Comparison of ENCODE assay signal across 8 cellular contexts in genomic region chr18:10560457-10561045, GRCh38. TPM values are rescaled to one million over a fixed set of nuclear protein-coding genes. Genes with fewer than 3 reads are reported as not detected.
A peak's percentile ranks its signal among the peaks of the same experiment; 100 is the strongest.
DNase-seq lines count a peak whose midpoint lies in the region; ATAC-seq and TF ChIP-seq lines count a peak whose summit lies in the region.

No MANE protein-coding gene starts in this region.

- H4K20me1 ChIP-seq in KMS-11 (ENCODE audit: insufficient read depth): no peaks in the 10 kb centered on the region

- no peaks in the 10 kb centered on the region for H3K9me3 Mint-ChIP-seq in activated naive CD8-positive, alpha-beta T cell treated with anti-CD3 and anti-CD28 coated beads for 36 hours

- no peak overlapping the region for H3K4ac ChIP-seq in trophoblast cell (ENCODE audit: low read depth, low read length)

- H3K27ac ChIP-seq in KMS-11 (no peak overlapping the region), RWPE2 (ENCODE audit: poor library complexity, severe bottlenecking) (no peak overlapping the region), heart left ventricle (peak overlapping the region in 3 of 12 donors; percentile 6 to 57 (median 19)), trophoblast cell (ENCODE audit: low read depth, low read length) (no peak overlapping the region), uterus (no peak overlapping the region)

- H2AK5ac ChIP-seq in trophoblast cell (ENCODE audit: low read length): no peak overlapping the region

- H3K27ac Mint-ChIP-seq in activated naive CD8-positive, alpha-beta T cell treated with anti-CD3 and anti-CD28 coated beads for 36 hours: no peak overlapping the region

- no peak overlapping the region for H3K18ac ChIP-seq in trophoblast cell (ENCODE audit: low read length)

- 24 to 34% (median 32%) methylated on average over 17 of the region's 17 CpGs for WGBS in heart left ventricle, 4 donors
- WGBS in trophoblast cell (ENCODE audit: extremely low coverage, insufficient coverage, insufficient read length): no CpG with 5 or more reads among the region's 17 CpGs

- TF ChIP-seq POLR2A in heart left ventricle (IDR thresholded peaks at IDR 0.05): no peak
- no peak for TF ChIP-seq POLR2A in uterus (IDR thresholded peaks at IDR 0.05)

- H3K9ac ChIP-seq in KMS-11 (no peak overlapping the region), trophoblast cell (ENCODE audit: low read length) (no peak overlapping the region)

- no peaks in the 10 kb centered on the region for H3K27me3 Mint-ChIP-seq in activated naive CD8-positive, alpha-beta T cell treated with anti-CD3 and anti-CD28 coated beads for 36 hours

- no peak overlapping the region for H4K8ac ChIP-seq in trophoblast cell (ENCODE audit: low read depth, low read length)

- no peak overlapping the region for H2BK120ac ChIP-seq in trophoblast cell (ENCODE audit: insufficient read depth, low read length, poor library complexity)

- H3K4me2 ChIP-seq in KMS-11: no peak overlapping the region
- H3K4me2 ChIP-seq in trophoblast cell (ENCODE audit: low read length): no peak overlapping the region

- no peaks in the 10 kb centered on the region for H3K27me3 ChIP-seq in BJ (ENCODE audit: control insufficient read depth, insufficient read depth, low read length)
- no peaks in the 10 kb centered on the region for H3K27me3 ChIP-seq in KMS-11 (ENCODE audit: insufficient read depth, low read depth)
- H3K27me3 ChIP-seq in RWPE2 (ENCODE audit: insufficient read depth, poor library complexity, severe bottlenecking): no peaks in the 10 kb centered on the region
- no peaks in the 10 kb centered on the region for H3K27me3 ChIP-seq in heart left ventricle
- no peaks in the 10 kb centered on the region for H3K27me3 ChIP-seq in trophoblast cell (ENCODE audit: insufficient read depth, low read length)
- H3K27me3 ChIP-seq in uterus: no peaks in the 10 kb centered on the region

- intact Hi-C loops in heart left ventricle (cut with DNase I): loop anchor here (2.0 to 10.0 kb wide), 11 partner anchors 102 to 994 kb away; no protein-coding TSS in a partner anchor
- intact Hi-C loops in uterus (cut with DNase I; ENCODE audit: low total_unique reads): no loop called here

- H3K79me1 ChIP-seq in trophoblast cell (ENCODE audit: low read length): no peaks in the 10 kb centered on the region

- H3K4me1 Mint-ChIP-seq in activated naive CD8-positive, alpha-beta T cell treated with anti-CD3 and anti-CD28 coated beads for 36 hours: peaks cover 8% of the 10 kb centered on the region

- no peak overlapping the region for H3K4me3 Mint-ChIP-seq in activated naive CD8-positive, alpha-beta T cell treated with anti-CD3 and anti-CD28 coated beads for 36 hours

- H3K79me2 ChIP-seq in KMS-11 (ENCODE audit: insufficient read depth, low read depth) (no peaks in the 10 kb centered on the region), trophoblast cell (ENCODE audit: control insufficient read depth, insufficient read depth, low read length, poor library complexity) (no peaks in the 10 kb centered on the region)

- DNase-seq in BJ (ENCODE audit: low read depth) (no peak), GM19240 (ENCODE audit: insufficient read length, low spot score) (peak; percentile 45), RWPE2 (ENCODE audit: low spot score) (no peak), heart left ventricle (peak in 4 of 5 donors; percentile 57 to 71 (median 70)), trophoblast cell (peak; percentile 64 to 86), uterus (peak; percentile 63 to 66)
- DNase-seq in activated naive CD8-positive, alpha-beta T cell treated with anti-CD3 and anti-CD28 coated beads for 36 hours: peak; percentile 43

- no peak overlapping the region for H4K12ac ChIP-seq in trophoblast cell (ENCODE audit: low read depth, low read length)

- POLR2A ChIA-PET in BJ (lab: Charles Lee): interaction anchor here (0.7 kb wide), 1 partner anchor 502 kb away, joined by 3 read pairs; no protein-coding TSS in a partner anchor

- no peak overlapping the region for H3K14ac ChIP-seq in trophoblast cell (ENCODE audit: low read length)

- no peak overlapping the region for H2BK12ac ChIP-seq in trophoblast cell (ENCODE audit: low read length)

- no peak overlapping the region for H2AFZ ChIP-seq in KMS-11 (ENCODE audit: low read depth)
- H2AFZ ChIP-seq in trophoblast cell (ENCODE audit: insufficient read depth, low read length, poor library complexity): no peak overlapping the region

- peaks cover 2% of the 10 kb centered on the region for H3K36me3 ChIP-seq in BJ (ENCODE audit: control insufficient read depth, insufficient read depth, low read length)
- no peaks in the 10 kb centered on the region; the same call in 1 of the 2 replicates for H3K36me3 ChIP-seq in KMS-11 (ENCODE audit: insufficient read depth)
- peaks cover 6% of the 10 kb centered on the region for H3K36me3 ChIP-seq in RWPE2 (ENCODE audit: low read depth)
- H3K36me3 ChIP-seq in heart left ventricle: peaks cover 0 to 25% (median 22%) of the 10 kb centered on the region in 9 donors
- peaks cover 3 to 12% of the 10 kb centered on the region in 2 experiments for H3K36me3 ChIP-seq in trophoblast cell (ENCODE audit: control insufficient read depth in 1 of 2, insufficient read depth in 2 of 2, low read length in 2 of 2)
- no peaks in the 10 kb centered on the region for H3K36me3 ChIP-seq in uterus

- TF ChIP-seq CTCF in BJ (IDR thresholded peaks at IDR 0.05; ENCODE audit: insufficient read depth, low read depth, low read length): peak; percentile 81
- peak; percentile 81 for TF ChIP-seq CTCF in KMS-11 (conservative IDR thresholded peaks at IDR 0.05; ENCODE audit: low read depth, low read length)
- peak; percentile 81 for TF ChIP-seq CTCF in RWPE2 (IDR thresholded peaks at IDR 0.05; ENCODE audit: poor library complexity, severe bottlenecking)
- peak; percentile 68 to 82 (median 76) for TF ChIP-seq CTCF in heart left ventricle (IDR thresholded peaks at IDR 0.05)
- peak; percentile 49 to 71 (median 56) for TF ChIP-seq CTCF in uterus (IDR thresholded peaks at IDR 0.05)

- H4K91ac ChIP-seq in trophoblast cell (ENCODE audit: low read depth, low read length): no peak overlapping the region

- H3K4me3 ChIP-seq in BJ (ENCODE audit: low read depth, low read length) (no peak overlapping the region), KMS-11 (IDR thresholded peaks at IDR 0.05; ENCODE audit: insufficient read depth, low read depth, low read length) (no peak overlapping the region), RWPE2 (ENCODE audit: severe bottlenecking) (no peak overlapping the region), heart left ventricle (peak overlapping the region in 8 of 12 donors; percentile 27 to 51 (median 33)), trophoblast cell (ENCODE audit: low read depth, low read length) (no peak overlapping the region), uterus (peak overlapping the region in 1 of 2 donors; percentile 10)

- CTCF ChIA-PET in BJ (lab: Yijun Ruan, JAX): interaction anchor here (0.6 to 6.1 kb wide), 24 partner anchors 9 to 1010 kb away, joined by 3 to 38 read pairs (median 5); no protein-coding TSS in a partner anchor

- H3K4me1 ChIP-seq in KMS-11 (ENCODE audit: low read depth, poor library complexity, severe bottlenecking): peaks cover 96% of the 10 kb centered on the region
- peaks cover 4% of the 10 kb centered on the region for H3K4me1 ChIP-seq in RWPE2 (ENCODE audit: insufficient read depth, poor library complexity, severe bottlenecking)
- peaks cover 0 to 20% (median 7%) of the 10 kb centered on the region in 12 donors for H3K4me1 ChIP-seq in heart left ventricle
- H3K4me1 ChIP-seq in trophoblast cell (ENCODE audit: control insufficient read depth in 1 of 2, insufficient read depth in 2 of 2, low read length in 2 of 2): peaks cover 0 to 3% of the 10 kb centered on the region in 2 experiments
- no peaks in the 10 kb centered on the region for H3K4me1 ChIP-seq in uterus

- H2BK5ac ChIP-seq in trophoblast cell (ENCODE audit: low read depth, low read length, poor library complexity): no peak overlapping the region

- no peaks in the 10 kb centered on the region for H3K9me3 ChIP-seq in RWPE2 (ENCODE audit: severe bottlenecking)
- H3K9me3 ChIP-seq in heart left ventricle: no peaks in the 10 kb centered on the region
- peaks cover 4% of the 10 kb centered on the region for H3K9me3 ChIP-seq in trophoblast cell (ENCODE audit: insufficient read depth, low read depth, low read length)
- no peaks in the 10 kb centered on the region for H3K9me3 ChIP-seq in uterus

- H3K23ac ChIP-seq in trophoblast cell (ENCODE audit: low read length): no peak overlapping the region

- ATAC-seq in RWPE2 (ENCODE audit: low read depth) (peak; percentile 74), heart left ventricle (peak; percentile 66 to 74 (median 72))

- H3K36me3 Mint-ChIP-seq in activated naive CD8-positive, alpha-beta T cell treated with anti-CD3 and anti-CD28 coated beads for 36 hours: peaks cover 8% of the 10 kb centered on the region

RNA-seq across cellular contexts. Expression of gene NAPG, which starts 34.7 kb away (rescaled TPM):
- polyA plus RNA-seq in BJ (2011; rRNA removed) (15.4 and 23.0 TPM in 2 replicates), heart left ventricle (10 to 100 TPM; 12.7 to 28.5 TPM)
- polyA minus RNA-seq in BJ (2011; rRNA and poly(A)+ RNA removed): 11.2 and 12.6 TPM in 2 replicates
- 10 to 100 TPM; 28.8 to 29.6 TPM for total RNA-seq in activated naive CD8-positive, alpha-beta T cell treated with anti-CD3 and anti-CD28 coated beads for 36 hours
- total RNA-seq in heart left ventricle (10 to 100 TPM; 26.7 to 46.3 (median 35.1) TPM), uterus (10 to 100 TPM; 21.5 to 60.6 (median 32.7) TPM)
- 15.8 and 16.5 TPM in 2 replicates for polyA plus RNA-seq in trophoblast cell (2013)

Comparison
In these comparisons a context has a peak if more than half of its experiments do, and no peak if none do; other contexts are left out.
1. DNase-seq: peak in GM19240 (single experiment), activated naive CD8-positive, alpha-beta T cell treated with anti-CD3 and anti-CD28 coated beads for 36 hours (single experiment), heart left ventricle (4 of 5), trophoblast cell (2 of 2) and uterus (2 of 2); none in BJ (single experiment) and RWPE2 (single experiment).
2. H3K4me3 ChIP-seq: peak in heart left ventricle (8 of 12); none in BJ (single experiment), KMS-11 (single experiment), RWPE2 (single experiment) and trophoblast cell (single experiment).
3. Peak in every context shown above with its lines, with median percentiles within 50 percentile points of each other: CTCF ChIP-seq.